1 cellular context compared by ENCODE assay signal in genomic region chr6:87589693-87590416, GRCh38.
TF ChIP-seq lines count a peak whose summit lies in the region.

TSS of gene ORC3 (plus strand) at chr6:87590135. CDS start at chr6:87590169, 34 bp downstream.
A gene with protein sequence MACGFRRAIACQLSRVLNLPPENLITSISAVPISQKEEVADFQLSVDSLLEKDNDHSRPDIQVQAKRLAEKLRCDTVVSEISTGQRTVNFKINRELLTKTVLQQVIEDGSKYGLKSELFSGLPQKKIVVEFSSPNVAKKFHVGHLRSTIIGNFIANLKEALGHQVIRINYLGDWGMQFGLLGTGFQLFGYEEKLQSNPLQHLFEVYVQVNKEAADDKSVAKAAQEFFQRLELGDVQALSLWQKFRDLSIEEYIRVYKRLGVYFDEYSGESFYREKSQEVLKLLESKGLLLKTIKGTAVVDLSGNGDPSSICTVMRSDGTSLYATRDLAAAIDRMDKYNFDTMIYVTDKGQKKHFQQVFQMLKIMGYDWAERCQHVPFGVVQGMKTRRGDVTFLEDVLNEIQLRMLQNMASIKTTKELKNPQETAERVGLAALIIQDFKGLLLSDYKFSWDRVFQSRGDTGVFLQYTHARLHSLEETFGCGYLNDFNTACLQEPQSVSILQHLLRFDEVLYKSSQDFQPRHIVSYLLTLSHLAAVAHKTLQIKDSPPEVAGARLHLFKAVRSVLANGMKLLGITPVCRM (minus strand): TSS chr6:87589987. CDS start chr6:87589957, 30 bp downstream.

TF ChIP-seq in HepG2, 621 proteins besides CTCF, POLR2A, EP300 and RAD21 (continued from another document and continues in another):
- TF ChIP-seq PREB (CRISPR knock-in tag; IDR thresholded peaks at IDR 0.05), result no peak
- TF ChIP-seq, protein P1, sequence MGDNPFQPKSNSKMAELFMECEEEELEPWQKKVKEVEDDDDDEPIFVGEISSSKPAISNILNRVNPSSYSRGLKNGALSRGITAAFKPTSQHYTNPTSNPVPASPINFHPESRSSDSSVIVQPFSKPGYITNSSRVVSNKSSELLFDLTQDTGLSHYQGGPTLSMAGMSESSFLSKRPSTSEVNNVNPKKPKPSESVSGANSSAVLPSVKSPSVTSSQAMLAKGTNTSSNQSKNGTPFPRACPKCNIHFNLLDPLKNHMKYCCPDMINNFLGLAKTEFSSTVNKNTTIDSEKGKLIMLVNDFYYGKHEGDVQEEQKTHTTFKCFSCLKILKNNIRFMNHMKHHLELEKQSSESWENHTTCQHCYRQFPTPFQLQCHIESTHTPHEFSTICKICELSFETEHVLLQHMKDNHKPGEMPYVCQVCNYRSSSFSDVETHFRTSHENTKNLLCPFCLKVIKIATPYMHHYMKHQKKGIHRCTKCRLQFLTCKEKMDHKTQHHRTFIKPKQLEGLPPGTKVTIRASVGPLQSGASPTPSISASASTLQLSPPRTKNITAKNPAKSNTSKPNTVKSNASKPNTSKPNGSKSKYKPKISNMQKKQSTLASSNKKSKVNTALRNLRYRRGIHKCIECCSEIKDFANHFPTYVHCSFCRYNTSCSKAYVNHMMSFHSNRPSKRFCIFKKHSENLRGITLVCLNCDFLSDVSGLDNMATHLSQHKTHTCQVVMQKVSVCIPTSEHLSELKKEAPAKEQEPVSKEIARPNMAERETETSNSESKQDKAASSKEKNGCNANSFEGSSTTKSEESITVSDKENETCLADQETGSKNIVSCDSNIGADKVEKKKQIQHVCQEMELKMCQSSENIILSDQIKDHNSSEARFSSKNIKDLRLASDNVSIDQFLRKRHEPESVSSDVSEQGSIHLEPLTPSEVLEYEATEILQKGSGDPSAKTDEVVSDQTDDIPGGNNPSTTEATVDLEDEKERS (CRISPR knock-in tag; IDR thresholded peaks at IDR 0.05), result no peak
- TF ChIP-seq ZMYM3 (CRISPR knock-in tag; IDR thresholded peaks at IDR 0.05), result no peak
- TF ChIP-seq KLF16 (CRISPR knock-in tag; IDR thresholded peaks at IDR 0.05), result peak in 1 of 2 experiments; percentile 97; a peak in 2 of 4 replicates
- TF ChIP-seq ZFP36L1 (CRISPR knock-in tag; IDR thresholded peaks at IDR 0.05), result peak; percentile 76; the same call in 1 of the 2 replicates
- no peak for TF ChIP-seq ZNF609 (CRISPR knock-in tag; IDR thresholded peaks at IDR 0.05; ENCODE audit: borderline replicate concordance)
- TF ChIP-seq ZNF773 (CRISPR knock-in tag; IDR thresholded peaks at IDR 0.05; ENCODE audit: borderline replicate concordance), result no peak
- TF ChIP-seq ZNF557 (CRISPR knock-in tag; IDR thresholded peaks at IDR 0.05), result no peak
- TF ChIP-seq ZZZ3 (CRISPR knock-in tag; IDR thresholded peaks at IDR 0.05; ENCODE audit: borderline replicate concordance), result no peak
- no peak for TF ChIP-seq ZNF841 (CRISPR knock-in tag; IDR thresholded peaks at IDR 0.05; ENCODE audit: borderline replicate concordance)
- no peak for TF ChIP-seq SSRP1 (CRISPR knock-in tag; IDR thresholded peaks at IDR 0.05)
- TF ChIP-seq ZBTB3 (CRISPR knock-in tag; IDR thresholded peaks at IDR 0.05; ENCODE audit: borderline replicate concordance, low read depth), result no peak
- TF ChIP-seq ZNF605 (CRISPR knock-in tag; IDR thresholded peaks at IDR 0.05), result peak; percentile 87
- TF ChIP-seq ARHGAP35 (CRISPR knock-in tag; IDR thresholded peaks at IDR 0.05; ENCODE audit: borderline replicate concordance), result peak; percentile 43; the same call in 1 of the 2 replicates
- TF ChIP-seq, protein P2, sequence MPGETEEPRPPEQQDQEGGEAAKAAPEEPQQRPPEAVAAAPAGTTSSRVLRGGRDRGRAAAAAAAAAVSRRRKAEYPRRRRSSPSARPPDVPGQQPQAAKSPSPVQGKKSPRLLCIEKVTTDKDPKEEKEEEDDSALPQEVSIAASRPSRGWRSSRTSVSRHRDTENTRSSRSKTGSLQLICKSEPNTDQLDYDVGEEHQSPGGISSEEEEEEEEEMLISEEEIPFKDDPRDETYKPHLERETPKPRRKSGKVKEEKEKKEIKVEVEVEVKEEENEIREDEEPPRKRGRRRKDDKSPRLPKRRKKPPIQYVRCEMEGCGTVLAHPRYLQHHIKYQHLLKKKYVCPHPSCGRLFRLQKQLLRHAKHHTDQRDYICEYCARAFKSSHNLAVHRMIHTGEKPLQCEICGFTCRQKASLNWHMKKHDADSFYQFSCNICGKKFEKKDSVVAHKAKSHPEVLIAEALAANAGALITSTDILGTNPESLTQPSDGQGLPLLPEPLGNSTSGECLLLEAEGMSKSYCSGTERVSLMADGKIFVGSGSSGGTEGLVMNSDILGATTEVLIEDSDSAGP (CRISPR knock-in tag; IDR thresholded peaks at IDR 0.05; ENCODE audit: borderline replicate concordance), result peak; percentile 88
- TF ChIP-seq AGO2 (optimal IDR thresholded peaks at IDR 0.05; ENCODE audit: low read depth, low read length), result peak; percentile 20
- peak; percentile 60; the same call in 1 of the 2 replicates for TF ChIP-seq E2F2 (CRISPR knock-in tag; IDR thresholded peaks at IDR 0.05; ENCODE audit: borderline replicate concordance)
- no peak for TF ChIP-seq ZSCAN29 (CRISPR knock-in tag; conservative IDR thresholded peaks at IDR 0.05)
- peak; percentile 88 for TF ChIP-seq YY1 (IDR thresholded peaks at IDR 0.05; ENCODE audit: insufficient read depth, insufficient replicate concordance, low read depth, low read length)
- peak; percentile 93; the same call in 1 of the 2 replicates for TF ChIP-seq YEATS4 (CRISPR knock-in tag; IDR thresholded peaks at IDR 0.05; ENCODE audit: borderline replicate concordance)
- peak; percentile 91 for TF ChIP-seq IRF9 (CRISPR knock-in tag; IDR thresholded peaks at IDR 0.05; ENCODE audit: borderline replicate concordance)
- TF ChIP-seq ZNF670 (CRISPR knock-in tag; IDR thresholded peaks at IDR 0.05; ENCODE audit: borderline replicate concordance), result no peak
- TF ChIP-seq ZNF607 (CRISPR knock-in tag; IDR thresholded peaks at IDR 0.05; ENCODE audit: borderline replicate concordance), result no peak; the same call in 1 of the 2 replicates
- no peak for TF ChIP-seq ZNF430 (CRISPR knock-in tag; IDR thresholded peaks at IDR 0.05)
- TF ChIP-seq KLF15 (CRISPR knock-in tag; IDR thresholded peaks at IDR 0.05; ENCODE audit: borderline replicate concordance), result no peak
- TF ChIP-seq ZNF788 (CRISPR knock-in tag; IDR thresholded peaks at IDR 0.05; ENCODE audit: borderline replicate concordance), result peak; percentile 50; the same call in 1 of the 2 replicates
- TF ChIP-seq RBM22 (optimal IDR thresholded peaks at IDR 0.05; ENCODE audit: low read length), result no peak
- TF ChIP-seq, protein P3, sequence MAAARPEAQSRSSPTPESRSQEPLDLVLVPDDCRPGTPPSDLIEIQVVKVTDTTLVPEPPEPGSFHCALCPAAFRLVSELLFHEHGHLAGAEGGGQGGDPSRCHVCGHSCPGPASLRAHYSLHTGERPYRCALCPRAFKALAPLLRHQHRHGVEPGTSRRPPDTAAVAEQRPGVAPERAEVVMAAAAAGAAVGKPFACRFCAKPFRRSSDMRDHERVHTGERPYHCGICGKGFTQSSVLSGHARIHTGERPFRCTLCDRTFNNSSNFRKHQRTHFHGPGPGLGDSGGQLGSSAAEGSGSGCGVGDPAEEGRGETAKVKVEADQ (CRISPR knock-in tag; IDR thresholded peaks at IDR 0.05; ENCODE audit: borderline replicate concordance), result peak; percentile 55; the same call in 1 of the 2 replicates
- TF ChIP-seq, protein P4, sequence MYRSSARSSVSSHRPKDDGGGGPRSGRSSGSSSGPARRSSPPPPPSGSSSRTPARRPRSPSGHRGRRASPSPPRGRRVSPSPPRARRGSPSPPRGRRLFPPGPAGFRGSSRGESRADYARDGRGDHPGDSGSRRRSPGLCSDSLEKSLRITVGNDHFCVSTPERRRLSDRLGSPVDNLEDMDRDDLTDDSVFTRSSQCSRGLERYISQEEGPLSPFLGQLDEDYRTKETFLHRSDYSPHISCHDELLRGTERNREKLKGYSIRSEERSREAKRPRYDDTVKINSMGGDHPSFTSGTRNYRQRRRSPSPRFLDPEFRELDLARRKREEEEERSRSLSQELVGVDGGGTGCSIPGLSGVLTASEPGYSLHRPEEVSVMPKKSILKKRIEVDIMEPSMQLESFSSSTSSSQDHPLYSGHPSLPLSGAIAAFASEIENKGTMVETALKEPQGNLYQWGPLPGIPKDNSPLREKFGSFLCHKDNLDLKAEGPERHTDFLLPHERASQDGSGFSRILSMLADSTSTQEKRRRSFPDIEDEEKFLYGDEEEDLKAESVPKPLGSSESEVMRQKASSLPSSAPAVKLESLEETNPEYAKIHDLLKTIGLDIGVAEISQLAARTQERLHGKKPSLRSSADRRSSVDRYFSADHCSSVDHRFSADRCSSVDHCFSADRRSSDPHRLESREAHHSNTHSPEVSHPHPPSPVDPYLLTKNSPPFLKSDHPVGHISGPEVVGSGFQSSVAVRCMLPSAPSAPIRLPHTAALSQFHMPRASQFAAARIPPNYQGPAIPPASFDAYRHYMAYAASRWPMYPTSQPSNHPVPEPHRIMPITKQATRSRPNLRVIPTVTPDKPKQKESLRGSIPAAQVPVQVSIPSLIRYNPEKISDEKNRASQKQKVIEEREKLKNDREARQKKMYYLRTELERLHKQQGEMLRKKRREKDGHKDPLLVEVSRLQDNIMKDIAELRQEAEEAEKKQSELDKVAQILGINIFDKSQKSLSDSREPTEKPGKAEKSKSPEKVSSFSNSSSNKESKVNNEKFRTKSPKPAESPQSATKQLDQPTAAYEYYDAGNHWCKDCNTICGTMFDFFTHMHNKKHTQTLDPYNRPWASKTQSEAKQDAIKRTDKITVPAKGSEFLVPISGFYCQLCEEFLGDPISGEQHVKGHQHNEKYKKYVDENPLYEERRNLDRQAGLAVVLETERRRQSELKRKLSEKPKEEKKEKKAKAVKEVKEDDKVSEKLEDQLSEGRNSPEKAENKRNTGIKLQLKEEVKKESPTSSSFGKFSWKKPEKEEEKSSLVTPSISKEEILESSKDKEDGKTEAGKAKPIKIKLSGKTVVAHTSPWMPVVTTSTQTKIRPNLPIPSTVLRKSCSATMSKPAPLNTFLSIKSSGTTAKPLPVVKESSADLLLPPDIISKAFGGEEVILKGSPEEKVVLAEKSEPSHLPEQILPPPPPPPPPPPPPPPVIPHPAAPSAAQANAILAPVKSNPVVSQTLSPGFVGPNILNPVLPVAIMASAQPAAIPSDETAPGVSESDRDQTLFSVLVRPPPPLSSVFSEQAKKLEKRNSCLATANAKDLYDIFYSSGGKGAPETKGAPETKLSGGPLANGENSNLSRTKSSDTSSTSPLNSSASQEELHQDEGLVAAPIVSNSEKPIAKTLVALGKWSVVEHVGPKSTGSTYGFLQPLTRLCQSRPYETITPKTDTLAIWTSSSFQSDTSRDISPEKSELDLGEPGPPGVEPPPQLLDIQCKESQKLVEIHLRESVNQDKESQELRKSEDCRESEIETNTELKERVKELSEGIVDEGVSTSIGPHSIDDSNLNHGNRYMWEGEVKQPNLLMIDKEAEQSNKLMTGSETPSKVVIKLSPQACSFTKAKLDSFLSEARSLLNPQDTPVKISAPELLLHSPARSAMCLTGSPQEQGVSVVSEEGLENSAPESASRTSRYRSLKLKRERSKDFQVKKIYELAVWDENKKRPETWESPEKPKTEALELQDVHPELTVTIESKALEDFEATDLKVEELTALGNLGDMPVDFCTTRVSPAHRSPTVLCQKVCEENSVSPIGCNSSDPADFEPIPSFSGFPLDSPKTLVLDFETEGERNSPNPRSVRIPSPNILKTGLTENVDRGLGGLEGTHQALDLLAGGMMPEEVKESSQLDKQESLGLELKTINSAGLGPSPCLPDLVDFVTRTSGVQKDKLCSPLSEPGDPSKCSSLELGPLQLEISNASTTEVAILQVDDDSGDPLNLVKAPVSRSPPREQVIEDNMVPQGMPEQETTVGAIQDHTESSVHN (CRISPR knock-in tag; IDR thresholded peaks at IDR 0.05), result peak; percentile 30; the same call in 1 of the 2 replicates
